17 cellular contexts compared by ENCODE assay signal in the genomic region with DNA sequence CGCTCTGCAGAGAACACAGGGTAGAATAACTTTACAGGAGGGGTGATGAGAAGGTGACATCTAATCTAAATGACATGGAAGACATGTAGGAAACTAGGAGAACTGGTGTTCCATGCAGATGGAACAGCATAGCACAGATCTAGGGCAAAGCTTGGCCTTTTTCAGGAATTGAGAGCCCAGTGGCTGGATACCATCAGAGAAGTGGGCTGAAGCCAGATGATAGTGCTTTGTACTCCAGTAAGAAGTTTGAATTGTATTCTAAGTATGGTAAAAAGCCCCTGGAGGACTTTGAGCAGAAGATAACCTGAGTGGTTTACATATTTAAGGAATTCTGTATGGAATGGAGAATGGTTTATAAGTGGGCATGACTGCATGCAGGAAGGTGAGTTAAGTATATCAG.
"Had no signal": no experiment of that assay in that cellular context is flagged by ENCODE, and none has a peak within 500 bp of the region (broad histone marks: within the 10 kb centered on the region; RNA-seq: fewer than 3 reads in every experiment).

No MANE protein-coding gene starts in this region.

- H3K4me3 ChIP-seq: adrenal gland had no signal

- H3K27ac ChIP-seq: adrenal gland, VCaP had no signal

- H3K27me3 Mint-ChIP-seq: activated CD4-positive, alpha-beta T cell treated with anti-CD3 and anti-CD28 coated beads for 36 hours; activated CD8-positive, alpha-beta T cell treated with anti-CD3 and anti-CD28 coated beads for 36 hours; activated naive CD8-positive, alpha-beta T cell treated with anti-CD3 and anti-CD28 coated beads, Interleukin-2, amount 10 ng/mL, durations not matched to agents 7 days and 5 days had no signal

- H3K9me3 ChIP-seq: adrenal gland, SK-N-SH had no signal

- H3K27ac Mint-ChIP-seq: activated CD4-positive, alpha-beta T cell treated with anti-CD3 and anti-CD28 coated beads for 36 hours; activated CD8-positive, alpha-beta T cell treated with anti-CD3 and anti-CD28 coated beads for 36 hours; activated naive CD8-positive, alpha-beta T cell treated with anti-CD3 and anti-CD28 coated beads, Interleukin-2, amount 10 ng/mL, durations not matched to agents 7 days and 5 days; activated T-cell treated with anti-CD3 and anti-CD28 coated beads, Interleukin-2, amount 50 U/mL, for 72 hours had no signal

- H3K4me1 Mint-ChIP-seq: activated naive CD8-positive, alpha-beta T cell treated with anti-CD3 and anti-CD28 coated beads, Interleukin-2, amount 10 ng/mL, durations not matched to agents 7 days and 5 days had no signal

- H3K27me3 ChIP-seq: adrenal gland had no signal

- H3K9me3 Mint-ChIP-seq: activated CD8-positive, alpha-beta T cell treated with anti-CD3 and anti-CD28 coated beads for 36 hours; activated naive CD8-positive, alpha-beta T cell treated with anti-CD3 and anti-CD28 coated beads, Interleukin-2, amount 10 ng/mL, durations not matched to agents 7 days and 5 days; activated T-cell treated with anti-CD3 and anti-CD28 coated beads, Interleukin-2, amount 50 U/mL, for 72 hours had no signal

- H3K4me3 Mint-ChIP-seq: activated CD4-positive, alpha-beta T cell treated with anti-CD3 and anti-CD28 coated beads for 36 hours; activated CD8-positive, alpha-beta T cell treated with anti-CD3 and anti-CD28 coated beads for 36 hours; activated naive CD8-positive, alpha-beta T cell treated with anti-CD3 and anti-CD28 coated beads, Interleukin-2, amount 10 ng/mL, durations not matched to agents 7 days and 5 days; activated T-cell treated with anti-CD3 and anti-CD28 coated beads, Interleukin-2, amount 50 U/mL, for 72 hours had no signal

- DNase-seq: activated CD4-positive, alpha-beta T cell treated with anti-CD3 and anti-CD28 coated beads for 36 hours; activated CD4-positive, alpha-beta T cell treated with anti-CD3 and anti-CD28 coated beads, Interleukin-2, amount 50 U/mL, for 1 hour; activated CD8-positive, alpha-beta memory T cell treated with anti-CD3 and anti-CD28 coated beads, Interleukin-2, amount 50 U/mL, for 4 hours; activated CD8-positive, alpha-beta T cell treated with anti-CD3 and anti-CD28 coated beads for 36 hours; activated naive CD4-positive, alpha-beta T cell treated with anti-CD3 and anti-CD28 coated beads, Interleukin-2, amount 50 U/mL, for 16 hours; activated naive CD8-positive, alpha-beta T cell treated with anti-CD3 and anti-CD28 coated beads, Interleukin-2, amount 10 ng/mL, durations not matched to agents 7 days and 5 days; activated T-cell treated with anti-CD3 and anti-CD28 coated beads, Interleukin-2, amount 50 U/mL, for 72 hours; adrenal gland; NCI-H1694; NCI-H510A treated with DMSO at 0.1 percent for 48 hours; NCI-H69; NK-92 treated with Interleukin-12 subunit alpha and Interleukin-12 subunit beta, amount 100 ng/mL, for 24 hours; OCI-M1; RPMI8226; SK-N-SH; T-helper 1 cell had no signal
